Comparison of ENCODE assay signal across 25 cellular contexts in genomic region chr1:168129933-168130332, GRCh38. TPM values are rescaled to one million over a fixed set of nuclear protein-coding genes. Genes with fewer than 3 reads are reported as not detected.
"Had no signal": no experiment of that assay in that cellular context is flagged by ENCODE, and none has a peak within 500 bp of the region (broad histone marks: within the 10 kb centered on the region; RNA-seq: fewer than 3 reads in every experiment).

No MANE protein-coding gene starts in this region.

- H2AFZ ChIP-seq: neural progenitor cell had no signal

- DNase-seq: effector CD4-positive, alpha-beta T cell; gastrocnemius medialis; heart right ventricle; hypothalamus; islet precursor cell; mammary epithelial cell; mucosa of descending colon; natural killer cell; nucleus accumbens; ovary; spleen; stimulated activated CD4-positive, alpha-beta T cell treated with anti-CD3 and anti-CD28 coated beads, Interleukin-15, amount 100 ng/mL, for 24 hours; stimulated activated CD4-positive, alpha-beta T cell treated with anti-CD3 and anti-CD28 coated beads, Interleukin-1b, Interleukin-23, amount 100 ng/mL, for 48 hours; stimulated activated CD4-positive, alpha-beta T cell treated with anti-CD3 and anti-CD28 coated beads, Interleukin-4, amount 100 ng/mL, for 24 hours; tibial artery; upper lobe of left lung had no signal

- H3K27ac Mint-ChIP-seq: natural killer cell; neural progenitor cell; stimulated activated memory B cell treated with anti-CD40 and anti-IgM and Interleukin-4, amounts not matched to agents 10 μg/mL and 1 μg/mL and 100 μg/mL, for 72 hours; stimulated activated naive CD8-positive, alpha-beta T cell treated with anti-CD3 and anti-CD28 coated beads, Interleukin-15, Interleukin-2, amounts not matched to agents 100 ng/mL and 50 ng/mL, for 24 hours had no signal

- H3K36me3 ChIP-seq: gastrocnemius medialis, heart right ventricle, ovary, prostate gland, spleen, upper lobe of left lung, vagina had no signal

- H3K9me3 Mint-ChIP-seq: natural killer cell had no signal

- H3K4me1 Mint-ChIP-seq: natural killer cell had no signal

- H3K4me3 ChIP-seq: coronary artery, esophagus muscularis mucosa, gastrocnemius medialis, heart right ventricle, mucosa of descending colon, neural progenitor cell, ovary, prostate gland, spleen, tibial artery, upper lobe of left lung, vagina had no signal

- H3K36me3 Mint-ChIP-seq: natural killer cell had no signal

- H3K27ac ChIP-seq: coronary artery, esophagus muscularis mucosa, gastrocnemius medialis, heart right ventricle, neural progenitor cell, ovary, prostate gland, spleen, tibial artery, upper lobe of left lung, vagina had no signal

- H3K4me3 Mint-ChIP-seq: natural killer cell; neural progenitor cell; stimulated activated memory B cell treated with anti-CD40 and anti-IgM and Interleukin-4, amounts not matched to agents 10 μg/mL and 1 μg/mL and 100 μg/mL, for 72 hours; stimulated activated naive CD8-positive, alpha-beta T cell treated with anti-CD3 and anti-CD28 coated beads, Interleukin-15, Interleukin-2, amounts not matched to agents 100 ng/mL and 50 ng/mL, for 24 hours had no signal

- H3K9ac ChIP-seq: neural progenitor cell had no signal

- H3K27me3 ChIP-seq: esophagus muscularis mucosa, neural progenitor cell, ovary, tibial artery, vagina had no signal

- H3K9me3 ChIP-seq: esophagus muscularis mucosa, gastrocnemius medialis, mucosa of descending colon, prostate gland, tibial artery, upper lobe of left lung, vagina had no signal

- H3K4me1 ChIP-seq: gastrocnemius medialis, prostate gland had no signal

- ATAC-seq: gastrocnemius medialis; heart right ventricle; left lobe of liver; mucosa of descending colon; natural killer cell; sciatic nerve; stimulated activated memory B cell treated with anti-CD40 and anti-IgM and Interleukin-4, amounts not matched to agents 10 μg/mL and 1 μg/mL and 100 μg/mL, for 72 hours had no signal

- H3K4me2 ChIP-seq: neural progenitor cell had no signal

RNA-seq across cellular contexts. Expression of gene GPR161, which starts 6.8 kb away (rescaled TPM):
- total RNA-seq: natural killer cell had no signal
